In the genomic region with DNA sequence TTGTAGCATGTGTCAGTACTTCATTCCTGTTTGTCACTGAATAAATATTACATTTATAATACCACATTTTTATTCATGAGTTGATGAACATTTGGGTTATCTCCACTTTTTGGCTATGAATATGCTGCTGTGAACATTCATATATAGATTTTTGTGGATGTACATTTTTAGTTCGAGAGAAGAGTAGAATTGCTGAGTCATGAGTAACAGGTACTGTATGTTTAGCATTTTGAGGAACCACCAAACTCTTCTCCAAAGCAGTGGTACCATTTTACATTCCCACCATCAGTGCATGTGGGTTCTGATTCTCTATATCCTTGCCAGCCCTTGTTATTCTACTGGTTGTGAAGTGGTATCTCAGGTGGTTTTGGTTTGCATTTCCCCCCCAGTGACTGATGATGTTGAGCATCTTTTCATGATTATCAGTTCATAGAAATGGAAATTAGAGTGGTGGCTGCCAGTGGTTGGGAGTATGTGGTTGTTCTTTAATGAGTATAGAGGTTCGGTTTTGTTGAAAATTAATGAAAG, we compare ENCODE assay signal across 1 cellular context.
TF ChIP-seq lines count a peak whose summit lies in the region.

No MANE protein-coding gene starts in this region.

TF ChIP-seq in WTC11, 78 proteins besides CTCF, POLR2A, EP300 and RAD21:
- TF ChIP-seq ZNF396 (CRISPR knock-in tag; IDR thresholded peaks at IDR 0.05; ENCODE audit: borderline replicate concordance) (no peak), ZNF232 (CRISPR knock-in tag; IDR thresholded peaks at IDR 0.05) (no peak), NR1H2 (CRISPR knock-in tag; IDR thresholded peaks at IDR 0.05) (no peak), ZNF138 (CRISPR knock-in tag; conservative IDR thresholded peaks at IDR 0.05) (no peak), JAZF1 (CRISPR knock-in tag; IDR thresholded peaks at IDR 0.05) (no peak), GABPB1 (CRISPR knock-in tag; IDR thresholded peaks at IDR 0.05) (no peak), ELF4 (CRISPR knock-in tag; IDR thresholded peaks at IDR 0.05; ENCODE audit: low read depth) (no peak), NFE2L1 (CRISPR knock-in tag; IDR thresholded peaks at IDR 0.05) (no peak), ATF1 (CRISPR knock-in tag; IDR thresholded peaks at IDR 0.05) (no peak), MYBL2 (CRISPR knock-in tag; IDR thresholded peaks at IDR 0.05) (no peak), USF2 (CRISPR knock-in tag; IDR thresholded peaks at IDR 0.05) (no peak), SMAD3 (CRISPR knock-in tag; IDR thresholded peaks at IDR 0.05; ENCODE audit: borderline replicate concordance) (no peak), MXD4 (CRISPR knock-in tag; IDR thresholded peaks at IDR 0.05; ENCODE audit: borderline replicate concordance) (no peak)
- TF ChIP-seq, protein P1, sequence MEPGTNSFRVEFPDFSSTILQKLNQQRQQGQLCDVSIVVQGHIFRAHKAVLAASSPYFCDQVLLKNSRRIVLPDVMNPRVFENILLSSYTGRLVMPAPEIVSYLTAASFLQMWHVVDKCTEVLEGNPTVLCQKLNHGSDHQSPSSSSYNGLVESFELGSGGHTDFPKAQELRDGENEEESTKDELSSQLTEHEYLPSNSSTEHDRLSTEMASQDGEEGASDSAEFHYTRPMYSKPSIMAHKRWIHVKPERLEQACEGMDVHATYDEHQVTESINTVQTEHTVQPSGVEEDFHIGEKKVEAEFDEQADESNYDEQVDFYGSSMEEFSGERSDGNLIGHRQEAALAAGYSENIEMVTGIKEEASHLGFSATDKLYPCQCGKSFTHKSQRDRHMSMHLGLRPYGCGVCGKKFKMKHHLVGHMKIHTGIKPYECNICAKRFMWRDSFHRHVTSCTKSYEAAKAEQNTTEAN (CRISPR knock-in tag; IDR thresholded peaks at IDR 0.05) = no peak
